Comparison of ENCODE assay signal across 20 cellular contexts in the genomic region with DNA sequence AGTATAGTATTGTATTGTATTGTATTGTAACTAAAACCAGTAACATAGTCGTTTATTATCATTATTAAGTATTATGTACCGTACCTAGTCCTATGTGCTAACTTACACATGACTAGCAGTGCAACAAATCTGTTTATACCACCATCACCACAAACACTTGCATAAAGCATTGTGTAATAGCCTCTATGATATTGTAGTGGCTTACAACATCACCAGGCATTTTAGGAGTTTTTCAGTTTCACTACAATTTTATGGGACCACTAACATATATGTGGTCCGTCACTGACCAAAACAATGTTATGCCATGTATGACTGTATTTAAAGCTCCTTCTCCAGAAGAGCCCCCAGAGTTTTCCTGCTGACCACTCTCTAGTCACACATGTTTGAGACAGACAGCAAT.
DNase-seq lines count a peak whose midpoint lies in the region; ATAC-seq, FAIRE-seq and TF ChIP-seq lines count a peak whose summit lies in the region.
"Had no signal": no experiment of that assay in that cellular context is flagged by ENCODE, and none has a peak within 500 bp of the region (broad histone marks: within the 10 kb centered on the region; RNA-seq: fewer than 3 reads in every experiment).

No MANE protein-coding gene starts in this region.

- no peaks in the 10 kb centered on the region for H4K20me1 ChIP-seq in HepG2 (ENCODE audit: insufficient read depth, low read length)

- in situ Hi-C loops in HepG2 (cut with HindIII; ENCODE audit: extremely low pct_ligation_motif_present, low pct_unique_long_range_greater_than_20kb) = no loop called here

- WGBS in HepG2 (ENCODE audit: low lambda C conversion rate) = 44% methylated on average over 3 of the region's 3 CpGs
- 82% methylated on average over 2 of the region's 3 CpGs for WGBS in right lobe of liver (ENCODE audit: insufficient coverage, low coverage, low lambda C conversion rate, missing lambda C conversion rate)
- 93% methylated on average over 1 of the region's 3 CpGs for WGBS in mesenchymal stem cell

- no peak overlapping the region for H2AFZ ChIP-seq in HepG2 (ENCODE audit: low read length)
- no peak overlapping the region for H2AFZ ChIP-seq in mesenchymal stem cell (ENCODE audit: low read depth, low read length)

- no TSS peak for BruUV-seq in HepG2 (replicated peaks; lab: Mats Ljungman, UMichigan)

- no peak for DNase-seq in HepG2 (ENCODE audit: low spot score)
- DNase-seq in right lobe of liver = no peak
- DNase-seq in adipocyte (ENCODE audit: low read depth) = peak; percentile 48
- DNase-seq in mesenchymal stem cell = peak; percentile 62
- no peak for DNase-seq in DMS79 treated with DMSO at 0.1 percent for 48 hours (lab: John Stamatoyannopoulos, UW)
- DNase-seq in HTR-8/SVneo (ENCODE audit: insufficient read length, low spot score) = no peak
- DNase-seq: 8988T, C1 segment of cervical spinal cord, DMS153, H7, NCI-H1417, NCI-H2029, NCI-H2171 treated with DMSO at 0.1 percent for 48 hours, NCI-H510A treated with DMSO at 0.1 percent for 48 hours, OCI-M1, RPMI8226, SW 1271 had no signal

- H3K4me3 ChIP-seq in HepG2 (replicated peaks in 1 of 3; ENCODE audit: insufficient read depth in 1 of 3, low read depth in 2 of 3, low read length in 3 of 3) (no peak overlapping the region), right lobe of liver (no peak overlapping the region), adipocyte (ENCODE audit: low read length) (no peak overlapping the region), mesenchymal stem cell (ENCODE audit: insufficient read depth in 1 of 2, low read depth in 1 of 2, low read length in 2 of 2) (no peak overlapping the region)
- H3K4me3 ChIP-seq: SJSA1 had no signal

- no peak overlapping the region for H3K14ac ChIP-seq in mesenchymal stem cell (ENCODE audit: low read length in 2 of 2)

- H3K18ac ChIP-seq in mesenchymal stem cell (ENCODE audit: low read depth in 1 of 2, low read length in 2 of 2) = no peak overlapping the region

- no peak overlapping the region for H4K91ac ChIP-seq in mesenchymal stem cell (ENCODE audit: low read length)

- ATAC-seq in HepG2 (no peak), right lobe of liver (no peak), HG03354 (IDR thresholded peaks at IDR 0.05; ENCODE audit: poor library complexity, severe bottlenecking, unreplicated experiment) (no peak), HG03521 (IDR thresholded peaks at IDR 0.05; ENCODE audit: unreplicated experiment) (no peak)

- POLR2A ChIA-PET in HepG2 (lab: Yijun Ruan, JAX) = no interaction called here

- H2BK12ac ChIP-seq in mesenchymal stem cell (ENCODE audit: low read length in 2 of 2) = no peak overlapping the region

- no peak overlapping the region for H3K4ac ChIP-seq in mesenchymal stem cell (ENCODE audit: low read depth in 1 of 2, low read length in 2 of 2)

- no peak overlapping the region for H3K9ac ChIP-seq in HepG2 (ENCODE audit: insufficient read depth, low read depth, low read length)
- no peak overlapping the region for H3K9ac ChIP-seq in adipocyte (ENCODE audit: low read length)
- H3K9ac ChIP-seq in mesenchymal stem cell (ENCODE audit: low read length) = no peak overlapping the region

- no peak overlapping the region for H4K8ac ChIP-seq in mesenchymal stem cell (ENCODE audit: low read length)

- H2BK5ac ChIP-seq in mesenchymal stem cell (ENCODE audit: low read depth, low read length, poor library complexity, severe bottlenecking) = no peak overlapping the region

- no peaks in the 10 kb centered on the region for H3K9me3 ChIP-seq in HepG2 (ENCODE audit: low read length)
- peaks cover 0 to 3% (median 0%) of the 10 kb centered on the region in 4 donors for H3K9me3 ChIP-seq in right lobe of liver
- peaks cover 9% of the 10 kb centered on the region for H3K9me3 ChIP-seq in adipocyte (ENCODE audit: control insufficient read depth, low read length)
- H3K9me3 ChIP-seq in mesenchymal stem cell (ENCODE audit: control insufficient read depth, low read length) = peaks cover 15% of the 10 kb centered on the region
- H3K9me3 ChIP-seq: SJSA1 had no signal

- H2BK15ac ChIP-seq in mesenchymal stem cell (ENCODE audit: low read depth, poor library complexity, severe bottlenecking) = no peak overlapping the region

- peaks cover 11% of the 10 kb centered on the region for H3K79me1 ChIP-seq in mesenchymal stem cell (replicated peaks; ENCODE audit: low read length, poor library complexity, severe bottlenecking)

- TF ChIP-seq POLR2A in HepG2 (IDR thresholded peaks at IDR 0.05; ENCODE audit: insufficient read depth in 1 of 2, low read depth in 2 of 2, low read length in 2 of 2) = no peak
- no peak for TF ChIP-seq POLR2A in right lobe of liver (IDR thresholded peaks at IDR 0.05)

- H3K79me2 ChIP-seq in HepG2 (ENCODE audit: insufficient read depth, low read length) = no peaks in the 10 kb centered on the region

- CTCF ChIA-PET in HepG2 (lab: Yijun Ruan, JAX; ENCODE audit: low intra/inter-chr PET ratio, low total read pairs) = no interaction called here

- TF ChIP-seq EP300 in HepG2 (IDR thresholded peaks at IDR 0.05; ENCODE audit: low read depth in 2 of 2, low read length in 2 of 2) = no peak
- TF ChIP-seq EP300 in HepG2 (CRISPR knock-in tag; IDR thresholded peaks at IDR 0.05; ENCODE audit: borderline replicate concordance) = no peak

- TF ChIP-seq RAD21 in HepG2 (CRISPR knock-in tag; IDR thresholded peaks at IDR 0.05) = no peak

- H3K4me2 ChIP-seq in HepG2 (ENCODE audit: low read depth, low read length) (no peak overlapping the region), mesenchymal stem cell (ENCODE audit: low read length, poor library complexity, severe bottlenecking) (no peak overlapping the region)

- no peak overlapping the region for H3K23ac ChIP-seq in mesenchymal stem cell (ENCODE audit: low read length in 2 of 2)

- H3K27me3 ChIP-seq in HepG2 (ENCODE audit: control insufficient read depth in 1 of 2, insufficient read depth in 2 of 2, low read length in 2 of 2) = no peaks in the 10 kb centered on the region
- no peaks in the 10 kb centered on the region for H3K27me3 ChIP-seq in right lobe of liver
- H3K27me3 ChIP-seq in adipocyte (replicated peaks; ENCODE audit: control insufficient read depth, insufficient read depth, low read length) = no peaks in the 10 kb centered on the region
- H3K27me3 ChIP-seq in mesenchymal stem cell (ENCODE audit: control insufficient read depth in 1 of 2, insufficient read depth in 1 of 2, low read length in 2 of 2) = no peaks in the 10 kb centered on the region
- H3K27me3 ChIP-seq: SJSA1 had no signal

- H2BK120ac ChIP-seq in mesenchymal stem cell (ENCODE audit: low read depth, low read length) = no peak overlapping the region

- no peaks in the 10 kb centered on the region for H3K4me1 ChIP-seq in HepG2 (ENCODE audit: insufficient read depth, low read length)
- H3K4me1 ChIP-seq in right lobe of liver = no peaks in the 10 kb centered on the region
- H3K4me1 ChIP-seq in adipocyte (ENCODE audit: control insufficient read depth, insufficient read depth, low read length) = peaks cover 7% of the 10 kb centered on the region
- H3K4me1 ChIP-seq in mesenchymal stem cell (ENCODE audit: control insufficient read depth, insufficient read depth, low read depth, low read length) = no peaks in the 10 kb centered on the region
- H3K4me1 ChIP-seq: SJSA1 had no signal

- no peak overlapping the region for H3K27ac ChIP-seq in HepG2 (ENCODE audit: extremely low read length, insufficient read depth, low read length)
- H3K27ac ChIP-seq in right lobe of liver = no peak overlapping the region
- no peak overlapping the region for H3K27ac ChIP-seq in mesenchymal stem cell (ENCODE audit: low read length, poor library complexity, severe bottlenecking)
- H3K27ac ChIP-seq: SJSA1 had no signal

- TF ChIP-seq CTCF in HepG2 (CRISPR knock-in tag; IDR thresholded peaks at IDR 0.05) (no peak), right lobe of liver (IDR thresholded peaks at IDR 0.05) (no peak)

- no peak overlapping the region for H2AK5ac ChIP-seq in mesenchymal stem cell (ENCODE audit: low read length, severe bottlenecking)

- H3K36me3 ChIP-seq in HepG2 (replicated peaks in 1 of 2; ENCODE audit: control insufficient read depth in 1 of 2, insufficient read depth in 2 of 2, low read length in 2 of 2) (no peaks in the 10 kb centered on the region), right lobe of liver (no peaks in the 10 kb centered on the region), adipocyte (ENCODE audit: control insufficient read depth, insufficient read depth, low read length, severe bottlenecking) (no peaks in the 10 kb centered on the region), mesenchymal stem cell (ENCODE audit: control insufficient read depth in 1 of 2, insufficient read depth in 2 of 2, low read depth in 1 of 2, low read length in 2 of 2) (no peaks in the 10 kb centered on the region)
- H3K36me3 ChIP-seq: SJSA1 had no signal

- no peak for FAIRE-seq in HepG2 (lab: Jason Lieb, UNC)
- FAIRE-seq in HTR-8/SVneo (lab: Jason Lieb, UNC) = no peak

- intact Hi-C loops in HepG2 (cut with micrococcal nuclease; ENCODE audit: unreplicated experiment) (loop anchor here (2.0 kb wide), 1 partner anchor 62 kb away; no protein-coding TSS in a partner anchor), right lobe of liver (cut with DNase I) (no loop called here)

TF ChIP-seq in HepG2, 621 proteins besides CTCF, POLR2A, EP300 and RAD21:
- TF ChIP-seq CEBPB (IDR thresholded peaks at IDR 0.05; ENCODE audit: borderline replicate concordance, low read depth, low read length) (peak; percentile 12; the same call in 1 of the 2 replicates), ZNF207 (IDR thresholded peaks at IDR 0.05; ENCODE audit: borderline replicate concordance) (no peak), ZFP37 (CRISPR knock-in tag; IDR thresholded peaks at IDR 0.05; ENCODE audit: borderline replicate concordance) (no peak), ZNF235 (CRISPR knock-in tag; IDR thresholded peaks at IDR 0.05; ENCODE audit: borderline replicate concordance) (no peak), ZNF564 (CRISPR knock-in tag; IDR thresholded peaks at IDR 0.05) (no peak)

Comparison
In these comparisons a context has a peak if more than half of its experiments do, and no peak if none do; other contexts are left out.
1. DNase-seq: peak in adipocyte (single experiment) and mesenchymal stem cell (single experiment); none in HepG2 (single experiment), right lobe of liver (0 of 3), DMS79 treated with DMSO at 0.1 percent for 48 hours (single experiment) and HTR-8/SVneo (single experiment).